ENCODE assay signal across 25 cellular contexts in genomic region chr18:73366713-73367112, GRCh38.
"Had no signal": no experiment of that assay in that cellular context is flagged by ENCODE, and none has a peak within 500 bp of the region (broad histone marks: within the 10 kb centered on the region; RNA-seq: fewer than 3 reads in every experiment).

No MANE protein-coding gene starts in this region.

- H3K4me1 Mint-ChIP-seq: nephron, WTC11 had no signal

- DNase-seq: activated CD4-positive, alpha-beta T cell treated with anti-CD3 and anti-CD28 coated beads for 4 hours; activated CD8-positive, alpha-beta T cell treated with anti-CD3 and anti-CD28 coated beads for 36 hours; activated naive CD4-positive, alpha-beta T cell treated with anti-CD3 and anti-CD28 coated beads for 36 hours; activated T-cell treated with anti-CD3 and anti-CD28 coated beads, Interleukin-2, amount 50 U/mL, for 24 hours; dermis blood vessel endothelial cell; effector memory CD4-positive, alpha-beta T cell; esophagus squamous epithelium; foreskin melanocyte; glutamatergic neuron; hypothalamus; kidney; left lung; midbrain; occipital lobe; stimulated activated naive CD8-positive, alpha-beta T cell treated with anti-CD3 and anti-CD28 coated beads, Interleukin-15, Interleukin-2, amounts not matched to agents 100 U/mL and 50 U/mL, for 24 hours; substantia nigra; SW 1271; uterus had no signal

- H3K27ac Mint-ChIP-seq: activated CD8-positive, alpha-beta T cell treated with anti-CD3 and anti-CD28 coated beads for 36 hours; activated naive CD4-positive, alpha-beta T cell treated with anti-CD3 and anti-CD28 coated beads for 36 hours; activated T-cell treated with anti-CD3 and anti-CD28 coated beads, Interleukin-2, amount 50 U/mL, for 24 hours; nephron; WTC11 had no signal

- H3K4me1 ChIP-seq: ascending aorta, esophagus squamous epithelium, left lung, tibial nerve, uterus had no signal

- H3K27me3 Mint-ChIP-seq: activated CD8-positive, alpha-beta T cell treated with anti-CD3 and anti-CD28 coated beads for 36 hours; activated T-cell treated with anti-CD3 and anti-CD28 coated beads, Interleukin-2, amount 50 U/mL, for 24 hours had no signal

- H3K9me3 Mint-ChIP-seq: nephron had no signal

- FAIRE-seq: bronchial epithelial cell, endothelial cell of umbilical vein, kidney, TTC549 had no signal

- H3K27ac ChIP-seq: ascending aorta, esophagus squamous epithelium, left lung, tibial nerve, uterus had no signal

- H3K4me3 ChIP-seq: ascending aorta, esophagus squamous epithelium, left lung, tibial nerve, uterus had no signal

- H3K36me3 ChIP-seq: ascending aorta, esophagus squamous epithelium, left lung, tibial nerve, uterus had no signal

- ATAC-seq: activated CD8-positive, alpha-beta T cell treated with anti-CD3 and anti-CD28 coated beads for 36 hours; left lung; stimulated activated naive CD8-positive, alpha-beta T cell treated with anti-CD3 and anti-CD28 coated beads, Interleukin-15, Interleukin-2, amounts not matched to agents 100 U/mL and 50 U/mL, for 24 hours; WTC11 had no signal

- H3K9me3 ChIP-seq: ascending aorta, uterus had no signal

- H3K4me3 Mint-ChIP-seq: activated CD8-positive, alpha-beta T cell treated with anti-CD3 and anti-CD28 coated beads for 36 hours; activated naive CD4-positive, alpha-beta T cell treated with anti-CD3 and anti-CD28 coated beads for 36 hours; activated T-cell treated with anti-CD3 and anti-CD28 coated beads, Interleukin-2, amount 50 U/mL, for 24 hours; nephron; WTC11 had no signal

- H3K27me3 ChIP-seq: ascending aorta, esophagus squamous epithelium, left lung, tibial nerve, uterus had no signal
